ENCODE assay signal across 23 cellular contexts in genomic region chr1:181981821-181982220, GRCh38.
"Had no signal": no experiment of that assay in that cellular context is flagged by ENCODE, and none has a peak within 500 bp of the region (broad histone marks: within the 10 kb centered on the region; RNA-seq: fewer than 3 reads in every experiment).

No MANE protein-coding gene starts in this region.

- H3K9me3 ChIP-seq: ovary, psoas muscle, right lobe of liver, sigmoid colon, testis, vagina had no signal

- H3K4me3 ChIP-seq: neural progenitor cell, ovary, psoas muscle, right lobe of liver, sigmoid colon, stomach, testis, tibial nerve, upper lobe of left lung, vagina had no signal

- H3K27me3 ChIP-seq: neural progenitor cell, ovary, right lobe of liver, sigmoid colon, stomach, testis, tibial nerve, upper lobe of left lung, vagina had no signal

- H3K27ac ChIP-seq: neural progenitor cell, ovary, parathyroid adenoma, psoas muscle, right lobe of liver, sigmoid colon, stomach, testis, tibial nerve, upper lobe of left lung, vagina had no signal

- H3K36me3 ChIP-seq: neural progenitor cell, ovary, right lobe of liver, sigmoid colon, stomach, tibial nerve, upper lobe of left lung, vagina had no signal

- DNase-seq: natural killer cell; occipital lobe; ovary; posterior cingulate gyrus; psoas muscle; right cardiac atrium; right lobe of liver; sigmoid colon; small intestine; stimulated activated CD4-positive, alpha-beta T cell treated with anti-CD3 and anti-CD28 coated beads, Interleukin-15, amount 100 ng/mL, for 24 hours; stimulated activated CD4-positive, alpha-beta T cell treated with anti-CD3 and anti-CD28 coated beads, Interleukin-2, amount 100 ng/mL, for 24 hours; stimulated activated CD4-positive, alpha-beta T cell treated with anti-CD3 and anti-CD28 coated beads, Interleukin-2, amount 100 ng/mL, for 48 hours; stimulated activated CD4-positive, alpha-beta T cell treated with anti-CD3 and anti-CD28 coated beads, Interleukin-4, amount 100 ng/mL, for 24 hours; stimulated activated naive B cell treated with anti-CD40 and anti-IgM and Interleukin-4, amounts not matched to agents 10 μg/mL and 1 μg/mL and 100 μg/mL, for 72 hours; stimulated activated naive CD4-positive, alpha-beta T cell treated with Interleukin-2 at 50 U/mL for 16 hours; stomach; testis; trophoblast cell; upper lobe of left lung had no signal

- H3K4me1 ChIP-seq: parathyroid adenoma, psoas muscle, right lobe of liver, sigmoid colon, testis, upper lobe of left lung, vagina had no signal
